ENCODE assay signal across 1 cellular context in genomic region chr11:61413496-61413895, GRCh38.
TF ChIP-seq lines count a peak whose summit lies in the region.

No MANE protein-coding gene starts in this region.

TF ChIP-seq in SK-N-SH treated with all-trans-retinoic acid at 6 μM for 48 hours, 23 proteins besides CTCF, POLR2A, EP300 and RAD21 (continued from another document):
- TF ChIP-seq CSRNP3 (CRISPR knock-in tag; IDR thresholded peaks at IDR 0.05) (no peak), ZFP3 (CRISPR knock-in tag; IDR thresholded peaks at IDR 0.05) (no peak)
